Comparison of ENCODE assay signal across 8 cellular contexts in genomic region chr20:47315339-47315662, GRCh38. TPM values are rescaled to one million over a fixed set of nuclear protein-coding genes. Genes with fewer than 3 reads are reported as not detected.
DNase-seq lines count a peak whose midpoint lies in the region.

No MANE protein-coding gene starts in this region.

- H3K9me3 Mint-ChIP-seq in activated T-helper 1 cell treated with anti-CD3 and anti-CD28 coated beads, Interleukin-12 subunit alpha, Interleukin-12 subunit beta, Interleukin-2, Interleukin-4 antibody, amounts not matched to agents 30 ng/mL and 10 ng/mL and 1 ng/mL, durations not matched to agents 14 hours and 24 hours and 36 hours = no peaks in the 10 kb centered on the region
- no peaks in the 10 kb centered on the region for H3K9me3 Mint-ChIP-seq in CD4-positive, alpha-beta memory T cell

- intact Hi-C loops in activated T-helper 1 cell treated with anti-CD3 and anti-CD28 coated beads, Interleukin-12 subunit alpha, Interleukin-12 subunit beta, Interleukin-2, Interleukin-4 antibody, amounts not matched to agents 30 ng/mL and 10 ng/mL and 1 ng/mL, durations not matched to agents 14 hours and 24 hours and 36 hours (cut with micrococcal nuclease) = no loop called here
- intact Hi-C loops in CD4-positive, alpha-beta memory T cell (cut with micrococcal nuclease) = loop anchor here (5.0 kb wide), 1 partner anchor 42 kb away; the partner anchor contains the start of gene ZMYND8

- H3K27ac ChIP-seq in subcutaneous abdominal adipose tissue (ENCODE audit: low read depth, low read length) = peak overlapping the region; percentile 99
- no peak overlapping the region for H3K27ac ChIP-seq in CD4-positive, alpha-beta memory T cell (ENCODE audit: low read depth, low read length)

- H3K36me3 Mint-ChIP-seq in activated T-helper 1 cell treated with anti-CD3 and anti-CD28 coated beads, Interleukin-12 subunit alpha, Interleukin-12 subunit beta, Interleukin-2, Interleukin-4 antibody, amounts not matched to agents 30 ng/mL and 10 ng/mL and 1 ng/mL, durations not matched to agents 14 hours and 24 hours and 36 hours (ENCODE audit: low read depth) = peaks cover 23% of the 10 kb centered on the region
- H3K36me3 Mint-ChIP-seq in CD4-positive, alpha-beta memory T cell = peaks cover 12 to 18% of the 10 kb centered on the region in 2 donors

- no peaks in the 10 kb centered on the region for H3K9me3 ChIP-seq in subcutaneous abdominal adipose tissue (ENCODE audit: control insufficient read depth in 5 of 5, low read length in 5 of 5)
- no peaks in the 10 kb centered on the region for H3K9me3 ChIP-seq in CD4-positive, alpha-beta memory T cell (ENCODE audit: control insufficient read depth in 1 of 2, low read length in 2 of 2)

- H3K4me3 Mint-ChIP-seq in activated T-helper 1 cell treated with anti-CD3 and anti-CD28 coated beads, Interleukin-12 subunit alpha, Interleukin-12 subunit beta, Interleukin-2, Interleukin-4 antibody, amounts not matched to agents 30 ng/mL and 10 ng/mL and 1 ng/mL, durations not matched to agents 14 hours and 24 hours and 36 hours = no peak overlapping the region
- no peak overlapping the region for H3K4me3 Mint-ChIP-seq in CD4-positive, alpha-beta memory T cell

- H3K27me3 ChIP-seq in subcutaneous abdominal adipose tissue (ENCODE audit: control insufficient read depth in 5 of 5, insufficient read depth in 4 of 5, low read length in 5 of 5) = no peaks in the 10 kb centered on the region
- no peaks in the 10 kb centered on the region for H3K27me3 ChIP-seq in CD4-positive, alpha-beta memory T cell (ENCODE audit: insufficient read depth, low read length)

- peaks cover 30 to 84% (median 71%) of the 10 kb centered on the region in 5 donors for H3K4me1 ChIP-seq in subcutaneous abdominal adipose tissue (ENCODE audit: control insufficient read depth in 5 of 5, insufficient read depth in 5 of 5, low read length in 5 of 5)
- H3K4me1 ChIP-seq in CD4-positive, alpha-beta memory T cell (ENCODE audit: insufficient read depth, low read length) = peaks cover 43% of the 10 kb centered on the region

- peak; percentile 38 for DNase-seq in DMS79 treated with DMSO at 0.1 percent for 48 hours (lab: John Stamatoyannopoulos, UW)
- no peak for DNase-seq in DMS79 (lab: John Stamatoyannopoulos, UW)
- no peak for DNase-seq in activated T-helper 1 cell treated with anti-CD3 and anti-CD28 coated beads, Interleukin-12 subunit alpha, Interleukin-12 subunit beta, Interleukin-2, Interleukin-4 antibody, amounts not matched to agents 30 ng/mL and 10 ng/mL and 1 ng/mL, durations not matched to agents 14 hours and 24 hours and 36 hours (ENCODE audit: low spot score)
- peak; percentile 31 for DNase-seq in iPS-NIHi7 (ENCODE audit: extremely low spot score)
- DNase-seq in OCI-M2 (lab: John Stamatoyannopoulos, UW; ENCODE audit: unreplicated experiment) = no peak
- DNase-seq in activated naive CD4-positive, alpha-beta T cell (lab: John Stamatoyannopoulos, UW) = no peak
- DNase-seq in CD4-positive, alpha-beta memory T cell = no peak

- no peaks in the 10 kb centered on the region for H3K27me3 Mint-ChIP-seq in activated T-helper 1 cell treated with anti-CD3 and anti-CD28 coated beads, Interleukin-12 subunit alpha, Interleukin-12 subunit beta, Interleukin-2, Interleukin-4 antibody, amounts not matched to agents 30 ng/mL and 10 ng/mL and 1 ng/mL, durations not matched to agents 14 hours and 24 hours and 36 hours (ENCODE audit: insufficient read depth)
- H3K27me3 Mint-ChIP-seq in CD4-positive, alpha-beta memory T cell = no peaks in the 10 kb centered on the region

- peaks cover 59% of the 10 kb centered on the region for H3K4me1 Mint-ChIP-seq in activated T-helper 1 cell treated with anti-CD3 and anti-CD28 coated beads, Interleukin-12 subunit alpha, Interleukin-12 subunit beta, Interleukin-2, Interleukin-4 antibody, amounts not matched to agents 30 ng/mL and 10 ng/mL and 1 ng/mL, durations not matched to agents 14 hours and 24 hours and 36 hours (ENCODE audit: low read depth)
- peaks cover 38 to 63% (median 49%) of the 10 kb centered on the region in 4 donors for H3K4me1 Mint-ChIP-seq in CD4-positive, alpha-beta memory T cell

- POLR2A ChIA-PET in CD4-positive, alpha-beta memory T cell (lab: Charles Lee; ENCODE audit: partially characterized antibody) = interaction anchor here (0.9 kb wide), 1 partner anchor 10 kb away, joined by 3 read pairs; no protein-coding TSS in a partner anchor

- H3K27ac Mint-ChIP-seq in activated T-helper 1 cell treated with anti-CD3 and anti-CD28 coated beads, Interleukin-12 subunit alpha, Interleukin-12 subunit beta, Interleukin-2, Interleukin-4 antibody, amounts not matched to agents 30 ng/mL and 10 ng/mL and 1 ng/mL, durations not matched to agents 14 hours and 24 hours and 36 hours = peak overlapping the region; percentile 61
- H3K27ac Mint-ChIP-seq in CD4-positive, alpha-beta memory T cell = peak overlapping the region in 3 of 7 donors; percentile 26 to 50 (median 48)

- CTCF ChIA-PET in CD4-positive, alpha-beta memory T cell (lab: Charles Lee; ENCODE audit: partially characterized antibody) = no interaction called here

- H3K4me3 ChIP-seq in subcutaneous abdominal adipose tissue (ENCODE audit: low read depth in 1 of 5, low read length in 5 of 5) = no peak overlapping the region
- H3K4me3 ChIP-seq in CD4-positive, alpha-beta memory T cell (ENCODE audit: low read length in 2 of 2) = no peak overlapping the region

- peaks cover 0 to 5% (median 0%) of the 10 kb centered on the region in 5 donors for H3K36me3 ChIP-seq in subcutaneous abdominal adipose tissue (ENCODE audit: control insufficient read depth in 5 of 5, insufficient read depth in 5 of 5, low read length in 5 of 5)
- peaks cover 11% of the 10 kb centered on the region for H3K36me3 ChIP-seq in CD4-positive, alpha-beta memory T cell (ENCODE audit: insufficient read depth, low read length)

- H3K9ac ChIP-seq in subcutaneous abdominal adipose tissue (ENCODE audit: low read length in 5 of 5) = peak overlapping the region in 3 of 5 donors; percentile 35 to 60 (median 49)

RNA-seq across cellular contexts. Expression of gene ZMYND8, which starts 41.2 kb away (rescaled TPM):
- 42.6 and 43.3 TPM in 2 replicates for total RNA-seq in activated T-helper 1 cell treated with anti-CD3 and anti-CD28 coated beads, Interleukin-12 subunit alpha, Interleukin-12 subunit beta, Interleukin-2, Interleukin-4 antibody, amounts not matched to agents 30 ng/mL and 10 ng/mL and 1 ng/mL, durations not matched to agents 14 hours and 24 hours and 36 hours
- total RNA-seq in CD4-positive, alpha-beta memory T cell = 10 to 100 TPM; 47.7 to 48.5 TPM
- polyA plus RNA-seq in CD4-positive, alpha-beta memory T cell = 10 to 100 TPM in 1 of 2 donors, 1 to 10 TPM in 1; 3.5 to 20.1 TPM

Comparison
In these comparisons a context has a peak if more than half of its experiments do, and no peak if none do; other contexts are left out.
1. DNase-seq: peak in DMS79 treated with DMSO at 0.1 percent for 48 hours (single experiment) and iPS-NIHi7 (single experiment); none in DMS79 (single experiment), activated T-helper 1 cell treated with anti-CD3 and anti-CD28 coated beads, Interleukin-12 subunit alpha, Interleukin-12 subunit beta, Interleukin-2, Interleukin-4 antibody, amounts not matched to agents 30 ng/mL and 10 ng/mL and 1 ng/mL, durations not matched to agents 14 hours and 24 hours and 36 hours (single experiment), OCI-M2 (single experiment), activated naive CD4-positive, alpha-beta T cell (0 of 4) and CD4-positive, alpha-beta memory T cell (0 of 5).